Comparison of ENCODE assay signal across 8 cellular contexts in genomic region chr15:38251726-38252480, GRCh38. TPM values are rescaled to one million over a fixed set of nuclear protein-coding genes. Genes with fewer than 3 reads are reported as not detected.
A peak's percentile ranks its signal among the peaks of the same experiment; 100 is the strongest.
DNase-seq lines count a peak whose midpoint lies in the region; ATAC-seq and TF ChIP-seq lines count a peak whose summit lies in the region.

No MANE protein-coding gene starts in this region.

- ATAC-seq in GM21390 (IDR thresholded peaks at IDR 0.05; ENCODE audit: unreplicated experiment) = peak; percentile 44
- ATAC-seq in esophagus mucosa = peak; percentile 86

- peak overlapping the region; percentile 80 for H3K27ac ChIP-seq in PC-9

- peak overlapping the region; percentile 80 for H3K4me3 ChIP-seq in PC-9

- H3K27me3 ChIP-seq in PC-9 (ENCODE audit: insufficient read depth, low read depth) = no peaks in the 10 kb centered on the region

- POLR2A ChIA-PET in PC-9 (lab: Charles Lee; ENCODE audit: unreplicated experiment) = interaction anchor here (0.7 kb wide), 3 partner anchors 22 to 256 kb away, joined by 6 to 8 read pairs (median 8); no protein-coding TSS in a partner anchor

- no peaks in the 10 kb centered on the region; the same call in 1 of the 2 replicates for H4K20me1 ChIP-seq in PC-9 (ENCODE audit: insufficient read depth)

- peaks cover 25% of the 10 kb centered on the region for H3K4me1 ChIP-seq in PC-9 (replicated peaks; ENCODE audit: insufficient read depth)

- no peak for TF ChIP-seq CTCF in PC-9 (conservative IDR thresholded peaks at IDR 0.05)

- no TSS peak for BruUV-seq in PC-9 (replicated peaks; lab: Mats Ljungman, UMichigan)

- H3K9me3 ChIP-seq in PC-9 (ENCODE audit: insufficient read depth, low read depth) = no peaks in the 10 kb centered on the region

- intact Hi-C loops in PC-9 (cut with micrococcal nuclease; ENCODE audit: unreplicated experiment) = loop anchor here (1.0 kb wide), 1 partner anchor 180 kb away; no protein-coding TSS in a partner anchor

- peak overlapping the region; percentile 81 for H2AFZ ChIP-seq in PC-9

- peak overlapping the region; percentile 81 for H3K4me2 ChIP-seq in PC-9

- peaks cover 11% of the 10 kb centered on the region; the same call in 1 of the 2 replicates for H3F3A ChIP-seq in PC-9 (ENCODE audit: insufficient read depth, low read depth)

- peaks cover 43% of the 10 kb centered on the region for H3K79me2 ChIP-seq in PC-9 (ENCODE audit: low read depth)

- H3K9me2 ChIP-seq in PC-9 (ENCODE audit: insufficient read depth) = no peaks in the 10 kb centered on the region

- no peaks in the 10 kb centered on the region for H3K36me3 ChIP-seq in PC-9 (ENCODE audit: low read depth)

- CTCF ChIA-PET in PC-9 (lab: Charles Lee) = interaction anchor here (0.6 kb wide), 1 partner anchor 202 kb away, joined by 4 read pairs; the partner anchor contains the start of gene FAM98B

- DNase-seq in CMK (ENCODE audit: low read depth) = peak; percentile 88
- peak; percentile 55 for DNase-seq in HuH-7 (ENCODE audit: low spot score)
- peak; percentile 80 to 88 for DNase-seq in PC-9
- DNase-seq in activated T-cell treated with anti-CD3 and anti-CD28 coated beads, Interleukin-2, amount 50 U/mL, for 48 hours = peak; percentile 77 to 79
- DNase-seq in mucosa of gallbladder (ENCODE audit: low spot score) = peak; percentile 90
- peak; percentile 26 to 60 for DNase-seq in stimulated activated CD8-positive, alpha-beta memory T cell treated with anti-CD3 and anti-CD28 coated beads, Interleukin-7, amount 100 ng/mL, for 4 hours (ENCODE audit: low read depth in 2 of 2)

RNA-seq across cellular contexts. Expression of gene SPRED1, which starts 0.7 kb away (rescaled TPM):
- 16.5 and 21.3 TPM in 2 replicates for total RNA-seq in PC-9 (2021)
- total RNA-seq in esophagus mucosa = 10.0 TPM
- total RNA-seq in mucosa of gallbladder = 37.8 TPM

Comparison
In these comparisons a context has a peak if more than half of its experiments do, and no peak if none do; other contexts are left out.
1. Peak in every context shown above with its lines: DNase-seq, ATAC-seq, H3K4me3 ChIP-seq and H3K27ac ChIP-seq.